ENCODE assay signal across 9 cellular contexts in the genomic region with DNA sequence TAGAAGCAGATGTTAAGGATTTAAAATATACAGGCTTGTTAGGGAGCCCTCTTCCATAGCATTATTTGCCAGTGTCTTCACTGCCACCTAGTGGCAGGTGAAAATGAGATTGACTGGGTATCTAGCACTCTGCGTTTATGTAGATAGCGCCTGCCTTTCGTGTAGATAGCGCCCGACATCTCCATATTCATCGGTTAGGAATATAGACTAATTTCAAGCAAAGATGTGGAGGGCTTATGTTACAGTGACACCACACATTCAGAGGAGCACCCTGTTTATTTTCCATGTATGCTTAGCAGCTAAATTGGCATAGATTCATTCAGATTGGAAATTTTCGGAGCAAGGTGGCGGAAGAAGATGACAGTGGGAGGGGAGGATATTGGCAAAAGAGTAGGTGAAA.
A peak's percentile ranks its signal among the peaks of the same experiment; 100 is the strongest.
DNase-seq lines count a peak whose midpoint lies in the region; ATAC-seq, FAIRE-seq and TF ChIP-seq lines count a peak whose summit lies in the region.
"Had no signal": no experiment of that assay in that cellular context is flagged by ENCODE, and none has a peak within 500 bp of the region (broad histone marks: within the 10 kb centered on the region; RNA-seq: fewer than 3 reads in every experiment).

No MANE protein-coding gene starts in this region.

- TF ChIP-seq CTCF in D721Med (IDR thresholded peaks at IDR 0.05; ENCODE audit: insufficient read depth, missing control alignments) (peak; percentile 96), VCaP (conservative IDR thresholded peaks at IDR 0.05) (peak; percentile 89), natural killer cell (IDR thresholded peaks at IDR 0.05) (no peak)

- no peaks in the 10 kb centered on the region for H3K4me1 Mint-ChIP-seq in natural killer cell

- intact Hi-C loops in natural killer cell (cut with micrococcal nuclease) = no loop called here

- FAIRE-seq in D721Med (lab: Jason Lieb, UNC) = no peak

- DNase-seq in D721Med (ENCODE audit: insufficient read length, low spot score) (no peak), NCI-H2029 treated with DMSO at 0.1 percent for 48 hours (lab: John Stamatoyannopoulos, UW) (peak; percentile 29), globus pallidus (ENCODE audit: low spot score) (peak; percentile 52), putamen (ENCODE audit: low spot score) (peak; percentile 28), natural killer cell (no peak)

- no peak overlapping the region for H3K4me3 Mint-ChIP-seq in natural killer cell
- H3K4me3 Mint-ChIP-seq: stimulated activated naive CD8-positive, alpha-beta T cell treated with anti-CD3 and anti-CD28 coated beads, Interleukin-15, Interleukin-2, amounts not matched to agents 100 ng/mL and 50 ng/mL, for 24 hours had no signal

- H3K27me3 Mint-ChIP-seq in natural killer cell (ENCODE audit: low read depth in 2 of 2) = no peaks in the 10 kb centered on the region
- H3K27me3 Mint-ChIP-seq: stimulated activated naive CD8-positive, alpha-beta T cell treated with anti-CD3 and anti-CD28 coated beads, Interleukin-15, Interleukin-2, amounts not matched to agents 100 ng/mL and 50 ng/mL, for 24 hours had no signal

- H3K27ac Mint-ChIP-seq in natural killer cell = no peak overlapping the region
- H3K27ac Mint-ChIP-seq: stimulated activated naive CD8-positive, alpha-beta T cell treated with anti-CD3 and anti-CD28 coated beads, Interleukin-15, Interleukin-2, amounts not matched to agents 100 ng/mL and 50 ng/mL, for 24 hours had no signal

- no peak overlapping the region for H3K27ac ChIP-seq in VCaP

- no peaks in the 10 kb centered on the region for H3K36me3 Mint-ChIP-seq in natural killer cell

- peaks cover 0 to 2% of the 10 kb centered on the region in 2 donors for H3K9me3 Mint-ChIP-seq in natural killer cell
- H3K9me3 Mint-ChIP-seq: stimulated activated naive CD8-positive, alpha-beta T cell treated with anti-CD3 and anti-CD28 coated beads, Interleukin-15, Interleukin-2, amounts not matched to agents 100 ng/mL and 50 ng/mL, for 24 hours had no signal

- ATAC-seq in GM18907 (IDR thresholded peaks at IDR 0.05; ENCODE audit: unreplicated experiment) (peak; percentile 97), HG03066 (IDR thresholded peaks at IDR 0.05; ENCODE audit: low read depth, unreplicated experiment) (peak; percentile 85), natural killer cell (no peak)

Comparison
In these comparisons a context has a peak if more than half of its experiments do, and no peak if none do; other contexts are left out.
1. DNase-seq: peak in NCI-H2029 treated with DMSO at 0.1 percent for 48 hours (single experiment), globus pallidus (single experiment) and putamen (single experiment); none in D721Med (single experiment) and natural killer cell (single experiment).
2. ATAC-seq: peak in GM18907 (single experiment) and HG03066 (single experiment); none in natural killer cell (0 of 3).